23 cellular contexts compared by ENCODE assay signal in the genomic region with DNA sequence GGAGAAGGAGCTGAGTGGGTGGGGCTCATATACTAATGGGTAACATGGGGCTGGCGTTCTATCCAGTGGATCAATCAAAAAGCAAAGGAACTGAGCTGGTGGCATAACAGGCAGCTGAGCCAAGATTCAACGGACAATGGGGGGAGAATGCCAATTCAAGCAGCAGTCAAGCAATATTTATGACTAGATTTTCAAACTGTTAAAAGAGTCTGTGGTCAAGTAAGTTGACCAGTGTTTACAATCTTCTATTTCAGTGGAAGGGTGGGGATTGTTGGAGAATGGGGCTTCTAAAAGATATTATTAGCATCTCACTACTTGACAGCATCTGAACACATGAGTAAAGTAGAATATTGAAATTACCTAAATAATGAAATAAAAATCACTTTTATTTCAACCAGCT.
DNase-seq lines count a peak whose midpoint lies in the region; ATAC-seq and TF ChIP-seq lines count a peak whose summit lies in the region.
"Had no signal": no experiment of that assay in that cellular context is flagged by ENCODE, and none has a peak within 500 bp of the region (broad histone marks: within the 10 kb centered on the region; RNA-seq: fewer than 3 reads in every experiment).

No MANE protein-coding gene starts in this region.

- DNase-seq in M059J (ENCODE audit: low read depth) (peak; percentile 22), myocyte (ENCODE audit: low read depth) (peak; percentile 77), neural crest cell (ENCODE audit: low read depth, low spot score) (no peak)
- no peak for DNase-seq in CD8-positive, alpha-beta memory T cell
- no peak for DNase-seq in stimulated activated CD4-positive, alpha-beta T cell treated with anti-CD3 and anti-CD28 coated beads, Interleukin-15, amount 100 ng/mL, for 24 hours
- DNase-seq: AML-193; CD4-positive, alpha-beta T cell; CD8-positive, alpha-beta T cell; COR-L47; DMS 273 treated with DMSO at 0.1 percent for 48 hours; DMS153; DMS53; DMS79; DND-41; EL; GDM1 had no signal

- H3K27me3 Mint-ChIP-seq in neural crest cell (ENCODE audit: low read depth), result no peaks in the 10 kb centered on the region
- H3K27me3 Mint-ChIP-seq in CD8-positive, alpha-beta memory T cell, result peaks cover 0 to 3% of the 10 kb centered on the region in 2 donors
- H3K27me3 Mint-ChIP-seq: CD4-positive, alpha-beta T cell had no signal

- no peaks in the 10 kb centered on the region for H3K4me1 Mint-ChIP-seq in neural crest cell
- H3K4me1 Mint-ChIP-seq in CD8-positive, alpha-beta memory T cell, result no peaks in the 10 kb centered on the region
- H3K4me1 Mint-ChIP-seq: B cell had no signal

- no peak overlapping the region for H3K27ac ChIP-seq in CD8-positive, alpha-beta memory T cell (ENCODE audit: low read depth, low read length)
- H3K27ac ChIP-seq: 22Rv1; A549; BLaER1 treated with 17β-estradiol and CSF1 and Interleukin-3, amounts not matched to agents 10 nM and 100 nM; C4-2B had no signal

- H3K9me3 Mint-ChIP-seq in neural crest cell, result peaks cover 3% of the 10 kb centered on the region
- H3K9me3 Mint-ChIP-seq in CD8-positive, alpha-beta memory T cell, result no peaks in the 10 kb centered on the region
- H3K9me3 Mint-ChIP-seq: CD4-positive, alpha-beta T cell; CD8-positive, alpha-beta T cell had no signal

- peaks cover 3% of the 10 kb centered on the region for H3K36me3 Mint-ChIP-seq in neural crest cell (ENCODE audit: low read depth)
- H3K36me3 Mint-ChIP-seq in CD8-positive, alpha-beta memory T cell, result peaks cover 0 to 8% (median 7%) of the 10 kb centered on the region in 3 donors
- H3K36me3 Mint-ChIP-seq: CD8-positive, alpha-beta T cell had no signal

- no peak for ATAC-seq in GM19467 (IDR thresholded peaks at IDR 0.05; ENCODE audit: unreplicated experiment)
- ATAC-seq: A549; CD8-positive, alpha-beta T cell; GM12878 had no signal

- H3K4me3 Mint-ChIP-seq in neural crest cell, result no peak overlapping the region
- H3K4me3 Mint-ChIP-seq in CD8-positive, alpha-beta memory T cell, result no peak overlapping the region
- H3K4me3 Mint-ChIP-seq: B cell; CD4-positive, alpha-beta T cell; CD8-positive, alpha-beta T cell had no signal

- no peaks in the 10 kb centered on the region for H3K4me1 ChIP-seq in CD8-positive, alpha-beta memory T cell (ENCODE audit: insufficient read depth, low read length)
- H3K4me1 ChIP-seq: A549; BLaER1 treated with 17β-estradiol and CSF1 and Interleukin-3, amounts not matched to agents 10 nM and 100 nM had no signal

- H3K4me3 ChIP-seq in CD8-positive, alpha-beta memory T cell (ENCODE audit: low read length), result no peak overlapping the region
- H3K4me3 ChIP-seq: A549; BLaER1 treated with 17β-estradiol and CSF1 and Interleukin-3, amounts not matched to agents 10 nM and 100 nM; GM12878 had no signal

- H3K27ac Mint-ChIP-seq in neural crest cell (ENCODE audit: unreplicated experiment), result peak overlapping the region; percentile 2
- no peak overlapping the region for H3K27ac Mint-ChIP-seq in CD8-positive, alpha-beta memory T cell
- H3K27ac Mint-ChIP-seq: B cell; CD4-positive, alpha-beta T cell; CD8-positive, alpha-beta T cell had no signal

- H3K9me3 ChIP-seq in CD8-positive, alpha-beta memory T cell (ENCODE audit: low read length), result no peaks in the 10 kb centered on the region
- H3K9me3 ChIP-seq: A549 had no signal

- CTCF ChIA-PET in CD8-positive, alpha-beta memory T cell (lab: Charles Lee), result no interaction called here

- H3K36me3 ChIP-seq in CD8-positive, alpha-beta memory T cell (ENCODE audit: insufficient read depth, low read length), result no peaks in the 10 kb centered on the region

- TF ChIP-seq CTCF in neural crest cell (conservative IDR thresholded peaks at IDR 0.05), result no peak

- no peaks in the 10 kb centered on the region for H3K27me3 ChIP-seq in CD8-positive, alpha-beta memory T cell (ENCODE audit: insufficient read depth, low read length, poor library complexity, severe bottlenecking)
- H3K27me3 ChIP-seq: BLaER1 treated with 17β-estradiol and CSF1 and Interleukin-3, amounts not matched to agents 10 nM and 100 nM had no signal

- POLR2A ChIA-PET in CD8-positive, alpha-beta memory T cell (lab: Charles Lee), result no interaction called here

Comparison
In these comparisons a context has a peak if more than half of its experiments do, and no peak if none do; other contexts are left out.
1. DNase-seq: peak in M059J (single experiment) and myocyte (single experiment); none in neural crest cell (single experiment), CD8-positive, alpha-beta memory T cell (0 of 5) and stimulated activated CD4-positive, alpha-beta T cell treated with anti-CD3 and anti-CD28 coated beads, Interleukin-15, amount 100 ng/mL, for 24 hours (single experiment).